13 cellular contexts compared by ENCODE assay signal in the genomic region with DNA sequence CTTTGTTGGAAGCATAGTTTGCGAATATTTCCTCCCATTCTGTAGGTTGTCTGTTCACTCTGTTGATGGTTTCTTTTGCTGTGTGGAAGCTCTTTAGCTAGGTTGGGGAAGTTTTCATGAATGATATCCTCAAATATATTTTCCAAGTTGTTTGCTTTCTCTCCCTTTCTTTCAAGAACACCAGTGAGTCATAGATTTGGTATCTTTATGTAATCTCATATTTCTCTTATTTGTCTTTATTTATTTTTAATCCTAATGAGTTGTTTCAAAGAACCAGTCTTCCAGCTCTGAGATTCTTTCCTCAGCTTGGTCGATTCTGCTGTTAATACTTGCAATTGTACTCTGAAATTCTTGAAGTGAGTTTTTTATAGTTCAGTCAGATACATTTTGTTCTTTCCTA.
"Had no signal": no experiment of that assay in that cellular context is flagged by ENCODE, and none has a peak within 500 bp of the region (broad histone marks: within the 10 kb centered on the region; RNA-seq: fewer than 3 reads in every experiment).

No MANE protein-coding gene starts in this region.

- DNase-seq: cortex of kidney; dorsolateral prefrontal cortex; effector CD8-positive, alpha-beta T cell; foreskin fibroblast; immature natural killer cell; mucosa of descending colon; naive thymus-derived CD8-positive, alpha-beta T cell; posterior cingulate gyrus; sigmoid colon; stimulated activated CD4-positive, alpha-beta T cell treated with anti-CD3 and anti-CD28 coated beads, Interleukin-2, amount 100 ng/mL, for 24 hours; stimulated activated naive CD4-positive, alpha-beta T cell treated with Interleukin-2 at 50 U/mL for 16 hours had no signal

- H3K4me3 ChIP-seq: dorsolateral prefrontal cortex, mucosa of descending colon, right atrium auricular region, sigmoid colon, skin epidermis had no signal
